ENCODE assay signal across 14 cellular contexts in genomic region chr19:43194397-43194796, GRCh38. TPM values are rescaled to one million over a fixed set of nuclear protein-coding genes. Genes with fewer than 3 reads are reported as not detected.
"Had no signal": no experiment of that assay in that cellular context is flagged by ENCODE, and none has a peak within 500 bp of the region (broad histone marks: within the 10 kb centered on the region; RNA-seq: fewer than 3 reads in every experiment).

No MANE protein-coding gene starts in this region.

RNA-seq across cellular contexts. Expression of gene PSG5, which starts 8.1 kb away (rescaled TPM):
- total RNA-seq: stomach, subcutaneous adipose tissue, temporal lobe, testis, thoracic aorta, thyroid gland, tibial nerve, transverse colon, upper lobe of left lung, upper lobe of right lung, ureter, urinary bladder, uterus, vagina had no signal
- polyA plus RNA-seq: stomach, urinary bladder had no signal

RNA-seq across cellular contexts. Expression of gene PSG4, which starts 11.0 kb away (rescaled TPM):
- total RNA-seq: stomach, subcutaneous adipose tissue, temporal lobe, thoracic aorta, thyroid gland, tibial nerve, transverse colon, upper lobe of left lung, upper lobe of right lung, uterus had no signal
- polyA plus RNA-seq: urinary bladder had no signal
